Comparison of ENCODE assay signal across 37 cellular contexts in genomic region chr5:142719836-142720330, GRCh38. TPM values are rescaled to one million over a fixed set of nuclear protein-coding genes. Genes with fewer than 3 reads are reported as not detected.
A peak's percentile ranks its signal among the peaks of the same experiment; 100 is the strongest.
DNase-seq lines count a peak whose midpoint lies in the region; ATAC-seq and TF ChIP-seq lines count a peak whose summit lies in the region.
"Had no signal": no experiment of that assay in that cellular context is flagged by ENCODE, and none has a peak within 500 bp of the region (broad histone marks: within the 10 kb centered on the region; RNA-seq: fewer than 3 reads in every experiment).

No MANE protein-coding gene starts in this region.

- no peak overlapping the region for H3K4me3 ChIP-seq in GM23248
- no peak overlapping the region for H3K4me3 ChIP-seq in Panc1 (ENCODE audit: low read depth in 2 of 2, low read length in 2 of 2)
- H3K4me3 ChIP-seq in endodermal cell (ENCODE audit: low read length) = no peak overlapping the region
- H3K4me3 ChIP-seq: BLaER1 treated with 17β-estradiol and CSF1 and Interleukin-3, amounts not matched to agents 10 nM and 100 nM; cardiac muscle cell; coronary artery; esophagus muscularis mucosa; heart right ventricle; lung; pancreas; skin epidermis; upper lobe of left lung had no signal

- H3F3A ChIP-seq in GM23248 (ENCODE audit: insufficient read depth) = peaks cover 8% of the 10 kb centered on the region

- no peak for ATAC-seq in Panc1
- ATAC-seq in esophagus mucosa = no peak
- no peak for ATAC-seq in GM19023 (IDR thresholded peaks at IDR 0.05; ENCODE audit: unreplicated experiment)
- ATAC-seq: activated naive CD4-positive, alpha-beta T cell treated with anti-CD3 and anti-CD28 coated beads, Interleukin-2, amount 50 U/mL, for 72 hours; effector memory CD8-positive, alpha-beta T cell; heart right ventricle; Right ventricle myocardium inferior; stimulated activated naive B cell treated with anti-CD40 and anti-IgM and Interleukin-4, amounts not matched to agents 10 μg/mL and 1 μg/mL and 100 μg/mL, for 72 hours; T-helper 17 cell had no signal

- H3K4me1 ChIP-seq in GM23248 (ENCODE audit: insufficient read depth) (peaks cover 18% of the 10 kb centered on the region), Panc1 (ENCODE audit: control insufficient read depth, insufficient read depth, low read length) (peaks cover 27% of the 10 kb centered on the region), endodermal cell (ENCODE audit: control insufficient read depth, insufficient read depth, low read length) (peaks cover 7% of the 10 kb centered on the region)

- H3K79me2 ChIP-seq in GM23248 (ENCODE audit: insufficient read depth) = no peaks in the 10 kb centered on the region

- POLR2A ChIA-PET in Panc1 (lab: Charles Lee) = no interaction called here

- H3K9ac ChIP-seq in GM23248 (no peak overlapping the region), endodermal cell (ENCODE audit: extremely low read depth, low read length, poor library complexity, severe bottlenecking) (no peak overlapping the region)
- H3K9ac ChIP-seq: BLaER1 treated with 17β-estradiol and CSF1 and Interleukin-3, amounts not matched to agents 10 nM and 100 nM had no signal

- WGBS in GM23248 (ENCODE audit: low coverage in 1 of 2, low lambda C conversion rate in 2 of 2, missing lambda C conversion rate in 2 of 2), 2 experiments = 86 to 87% methylated on average over 7 of the region's 7 CpGs
- WGBS in endodermal cell (ENCODE audit: insufficient coverage in 1 of 2, insufficient read length in 1 of 2), 2 experiments = 94 to 100% methylated on average over 2 to 7 of the region's 7 CpGs

- in situ Hi-C loops in GM23248 (cut with MboI) (loop anchor here (5.0 kb wide), 1 partner anchor 152 kb away; no protein-coding TSS in a partner anchor), Panc1 (cut with HindIII; ENCODE audit: low pct_unique_long_range_greater_than_20kb, low sequenced_read_pairs) (no loop called here)

- DNase-seq in GM23248 = no peak
- no peak for DNase-seq in Panc1 (ENCODE audit: low read depth, low spot score)
- DNase-seq in endodermal cell = peak; percentile 20
- DNase-seq in osteocyte (ENCODE audit: extremely low spot score, unreplicated experiment) = no peak
- DNase-seq in NCI-H1417 (lab: John Stamatoyannopoulos, UW) = no peak
- no peak for DNase-seq in NOMO-1 (lab: John Stamatoyannopoulos, UW; ENCODE audit: unreplicated experiment in 2 of 2)
- DNase-seq: activated CD4-positive, alpha-beta memory T cell treated with anti-CD3 and anti-CD28 coated beads, Interleukin-2, amount 10 ng/mL, durations not matched to agents 7 days and 5 days; activated CD4-positive, alpha-beta T cell treated with anti-CD3 and anti-CD28 coated beads for 1 hour; anterior cingulate cortex; COR-L47; effector memory CD8-positive, alpha-beta T cell; foreskin fibroblast; GF-D8; heart right ventricle; kidney glomerular epithelial cell; NCI-H1092 treated with DMSO at 0.1 percent for 48 hours; NCI-H187; NCI-H2171; nephron progenitor cell; pancreas; retina; stimulated activated naive B cell treated with anti-CD40 and anti-IgM and Interleukin-4, amounts not matched to agents 10 μg/mL and 1 μg/mL and 100 μg/mL, for 72 hours; T-helper 17 cell; upper lobe of left lung had no signal

- H3K9me2 ChIP-seq in GM23248 (ENCODE audit: insufficient read depth) = no peaks in the 10 kb centered on the region

- CTCF ChIA-PET in Panc1 (lab: Charles Lee) = interaction anchor here (1.0 kb wide), 2 partner anchors 147 to 165 kb away, joined by 3 read pairs; no protein-coding TSS in a partner anchor

- no peaks in the 10 kb centered on the region for H3K36me3 ChIP-seq in GM23248 (ENCODE audit: low read depth)
- no peaks in the 10 kb centered on the region for H3K36me3 ChIP-seq in Panc1 (ENCODE audit: control insufficient read depth, insufficient read depth, low read length)
- H3K36me3 ChIP-seq in endodermal cell (ENCODE audit: control insufficient read depth, insufficient read depth, low read length) = no peaks in the 10 kb centered on the region
- H3K36me3 ChIP-seq: BLaER1 treated with 17β-estradiol and CSF1 and Interleukin-3, amounts not matched to agents 10 nM and 100 nM; cardiac muscle cell; esophagus muscularis mucosa; heart right ventricle; pancreas; upper lobe of left lung had no signal

- intact Hi-C loops in Panc1 (cut with micrococcal nuclease; ENCODE audit: unreplicated experiment) = no loop called here

- peaks cover 16% of the 10 kb centered on the region for H3K4me1 Mint-ChIP-seq in endodermal cell
- peaks cover 34% of the 10 kb centered on the region for H3K4me1 Mint-ChIP-seq in osteocyte (ENCODE audit: unreplicated experiment)
- H3K4me1 Mint-ChIP-seq: IgD-negative memory B cell had no signal

- no peak overlapping the region for H3K27ac ChIP-seq in GM23248
- peak overlapping the region; percentile 25; the same call in 1 of the 2 replicates for H3K27ac ChIP-seq in Panc1 (ENCODE audit: low read length)
- no peak overlapping the region for H3K27ac ChIP-seq in endodermal cell (ENCODE audit: low read depth, low read length)
- H3K27ac ChIP-seq: BLaER1 treated with 17β-estradiol and CSF1 and Interleukin-3, amounts not matched to agents 10 nM and 100 nM; cardiac muscle cell; coronary artery; esophagus muscularis mucosa; heart right ventricle; pancreas; skin epidermis; upper lobe of left lung had no signal

- H4K20me1 ChIP-seq in GM23248 (ENCODE audit: insufficient read depth) = no peaks in the 10 kb centered on the region
- H4K20me1 ChIP-seq: BLaER1 treated with 17β-estradiol and CSF1 and Interleukin-3, amounts not matched to agents 10 nM and 100 nM had no signal

- no TSS peak for BruUV-seq in Panc1 (replicated peaks; lab: Mats Ljungman, UMichigan)

- H3K27ac Mint-ChIP-seq in endodermal cell (no peak overlapping the region), osteocyte (ENCODE audit: unreplicated experiment) (peak overlapping the region; percentile 68)
- H3K27ac Mint-ChIP-seq: activated CD4-positive, alpha-beta memory T cell treated with anti-CD3 and anti-CD28 coated beads, Interleukin-2, amount 10 ng/mL, durations not matched to agents 7 days and 5 days; activated naive CD4-positive, alpha-beta T cell treated with anti-CD3 and anti-CD28 coated beads, Interleukin-2, amount 50 U/mL, for 72 hours; activated T-helper 2 cell treated with anti-CD3 and anti-CD28 coated beads, Interferon-gamma antibody, Interleukin-2, Interleukin-4, amounts not matched to agents 10 μg/mL and 5 μg/mL and 100 μg/mL, durations not matched to agents 14 hours and 24 hours and 36 hours; effector memory CD8-positive, alpha-beta T cell; IgD-negative memory B cell; nephron progenitor cell; stimulated activated naive B cell treated with anti-CD40 and anti-IgM and Interleukin-4, amounts not matched to agents 10 μg/mL and 1 μg/mL and 100 μg/mL, for 72 hours; T-helper 17 cell had no signal

- H3K36me3 Mint-ChIP-seq in endodermal cell (ENCODE audit: low read depth) (no peaks in the 10 kb centered on the region), osteocyte (ENCODE audit: unreplicated experiment) (no peaks in the 10 kb centered on the region)
- H3K36me3 Mint-ChIP-seq: activated naive CD4-positive, alpha-beta T cell treated with anti-CD3 and anti-CD28 coated beads, Interleukin-2, amount 50 U/mL, for 72 hours; stimulated activated naive B cell treated with anti-CD40 and anti-IgM and Interleukin-4, amounts not matched to agents 10 μg/mL and 1 μg/mL and 100 μg/mL, for 72 hours had no signal

- H3K27me3 ChIP-seq in GM23248 (replicated peaks; ENCODE audit: insufficient read depth) = no peaks in the 10 kb centered on the region
- no peaks in the 10 kb centered on the region for H3K27me3 ChIP-seq in Panc1 (ENCODE audit: control insufficient read depth, insufficient read depth, low read length)
- H3K27me3 ChIP-seq in endodermal cell (ENCODE audit: control insufficient read depth, insufficient read depth, low read length, poor library complexity, severe bottlenecking) = no peaks in the 10 kb centered on the region
- H3K27me3 ChIP-seq: BLaER1 treated with 17β-estradiol and CSF1 and Interleukin-3, amounts not matched to agents 10 nM and 100 nM; cardiac muscle cell; heart right ventricle; pancreas; upper lobe of left lung had no signal

- H3K4me3 Mint-ChIP-seq in endodermal cell (no peak overlapping the region), osteocyte (ENCODE audit: unreplicated experiment) (no peak overlapping the region)
- H3K4me3 Mint-ChIP-seq: activated CD4-positive, alpha-beta memory T cell treated with anti-CD3 and anti-CD28 coated beads, Interleukin-2, amount 10 ng/mL, durations not matched to agents 7 days and 5 days; effector memory CD8-positive, alpha-beta T cell; IgD-negative memory B cell; nephron progenitor cell; stimulated activated naive B cell treated with anti-CD40 and anti-IgM and Interleukin-4, amounts not matched to agents 10 μg/mL and 1 μg/mL and 100 μg/mL, for 72 hours; T-helper 17 cell had no signal

- TF ChIP-seq CTCF in Panc1 (IDR thresholded peaks at IDR 0.05) (no peak), endodermal cell (conservative IDR thresholded peaks at IDR 0.05) (no peak), osteocyte (IDR thresholded peaks at IDR 0.05) (no peak)

- H3K9me3 ChIP-seq in GM23248 (ENCODE audit: low read depth) (no peaks in the 10 kb centered on the region), Panc1 (ENCODE audit: control insufficient read depth, insufficient read depth, low read depth, low read length) (no peaks in the 10 kb centered on the region), endodermal cell (ENCODE audit: control insufficient read depth, low read length) (no peaks in the 10 kb centered on the region)
- H3K9me3 ChIP-seq: esophagus muscularis mucosa, heart right ventricle, pancreas, upper lobe of left lung had no signal

- H3K4me2 ChIP-seq in GM23248 (ENCODE audit: unreplicated experiment) = peak overlapping the region; percentile 2
- H3K4me2 ChIP-seq: BLaER1 treated with 17β-estradiol and CSF1 and Interleukin-3, amounts not matched to agents 10 nM and 100 nM had no signal

- H3K9me3 Mint-ChIP-seq in endodermal cell (no peaks in the 10 kb centered on the region), osteocyte (ENCODE audit: unreplicated experiment) (no peaks in the 10 kb centered on the region)
- H3K9me3 Mint-ChIP-seq: activated CD4-positive, alpha-beta memory T cell treated with anti-CD3 and anti-CD28 coated beads, Interleukin-2, amount 10 ng/mL, durations not matched to agents 7 days and 5 days; activated naive CD4-positive, alpha-beta T cell treated with anti-CD3 and anti-CD28 coated beads, Interleukin-2, amount 50 U/mL, for 72 hours; activated T-helper 2 cell treated with anti-CD3 and anti-CD28 coated beads, Interferon-gamma antibody, Interleukin-2, Interleukin-4, amounts not matched to agents 10 μg/mL and 5 μg/mL and 100 μg/mL, durations not matched to agents 14 hours and 24 hours and 36 hours; effector memory CD8-positive, alpha-beta T cell; IgD-negative memory B cell; nephron progenitor cell; stimulated activated naive B cell treated with anti-CD40 and anti-IgM and Interleukin-4, amounts not matched to agents 10 μg/mL and 1 μg/mL and 100 μg/mL, for 72 hours had no signal

- H3K27me3 Mint-ChIP-seq in endodermal cell (ENCODE audit: insufficient read depth) (no peaks in the 10 kb centered on the region), osteocyte (ENCODE audit: unreplicated experiment) (no peaks in the 10 kb centered on the region)

- H2AFZ ChIP-seq in GM23248 = no peak overlapping the region

RNA-seq across cellular contexts. Expression of gene FGF1, which starts 34.0 kb away (rescaled TPM):
- total RNA-seq in GM23248 (2014; rRNA removed; shearing (Covaris generic)) = 9.2 and 13.8 TPM in 2 replicates
- polyA plus RNA-seq in GM23248 (2016; fragmentation: Nextera tagmentation; extraction: Ambion mirVana) = 27.7 and 29.6 TPM in 2 replicates
- total RNA-seq in Panc1 (2021; ENCODE audit: unreplicated experiment) = not detected
- polyA plus RNA-seq in Panc1 (2012; ENCODE audit: insufficient read length) = 0.21 TPM
- under 1 TPM in 1 of 2 donors, not detected in 1; 0.77 TPM for total RNA-seq in endodermal cell
- polyA plus RNA-seq in endodermal cell (2013, experiment 1 of 2) = 0.28 TPM
- 0.54 TPM for polyA plus RNA-seq in endodermal cell (2013, experiment 2 of 2)
- 0.73 and 1.5 TPM in 2 replicates for total RNA-seq in osteocyte
- total RNA-seq in esophagus mucosa = 0.88 TPM
- total RNA-seq: activated CD4-positive, alpha-beta memory T cell treated with anti-CD3 and anti-CD28 coated beads, Interleukin-2, amount 10 ng/mL, durations not matched to agents 7 days and 5 days; activated naive CD4-positive, alpha-beta T cell treated with anti-CD3 and anti-CD28 coated beads, Interleukin-2, amount 50 U/mL, for 72 hours; activated T-helper 2 cell treated with anti-CD3 and anti-CD28 coated beads, Interferon-gamma antibody, Interleukin-2, Interleukin-4, amounts not matched to agents 10 μg/mL and 5 μg/mL and 100 μg/mL, durations not matched to agents 14 hours and 24 hours and 36 hours; cardiac muscle cell; NCI-H460; T-helper 17 cell had no signal
- polyA plus RNA-seq: cardiac muscle cell, IgD-negative memory B cell had no signal

RNA-seq across cellular contexts. Expression of gene ARHGAP26, which starts 50.3 kb away (rescaled TPM):
- 1.6 and 8.3 TPM in 2 replicates for total RNA-seq in GM23248 (2014; rRNA removed; shearing (Covaris generic))
- polyA plus RNA-seq in GM23248 (2016; fragmentation: Nextera tagmentation; extraction: Ambion mirVana) = 1.7 and 1.9 TPM in 2 replicates
- 65.5 TPM for total RNA-seq in Panc1 (2021; ENCODE audit: unreplicated experiment)
- 24.0 TPM for polyA plus RNA-seq in Panc1 (2012; ENCODE audit: insufficient read length)
- total RNA-seq in endodermal cell = 10 to 100 TPM; 49.2 to 60.5 TPM
- 8.2 TPM for polyA plus RNA-seq in endodermal cell (2013, experiment 1 of 2)
- polyA plus RNA-seq in endodermal cell (2013, experiment 2 of 2) = 7.3 TPM
- 14.1 and 15.1 TPM in 2 replicates for total RNA-seq in osteocyte
- total RNA-seq in esophagus mucosa = 7.1 TPM
